In genomic region chr15:99476413-99477222, GRCh38 we compare ENCODE assay signal across 9 cellular contexts.
DNase-seq lines count a peak whose midpoint lies in the region; ATAC-seq, FAIRE-seq and TF ChIP-seq lines count a peak whose summit lies in the region.
"Had no signal": no experiment of that assay in that cellular context is flagged by ENCODE, and none has a peak within 500 bp of the region (broad histone marks: within the 10 kb centered on the region; RNA-seq: fewer than 3 reads in every experiment).

No MANE protein-coding gene starts in this region.

- H3K27me3 Mint-ChIP-seq in activated CD4-positive, alpha-beta T cell treated with anti-CD3 and anti-CD28 coated beads for 36 hours = no peaks in the 10 kb centered on the region
- H3K27me3 Mint-ChIP-seq in T-helper 17 cell = peaks cover 20% of the 10 kb centered on the region
- peaks cover 7 to 54% of the 10 kb centered on the region in 2 donors for H3K27me3 Mint-ChIP-seq in effector memory CD8-positive, alpha-beta T cell
- H3K27me3 Mint-ChIP-seq: CD4-positive, CD25-positive, alpha-beta regulatory T cell had no signal

- H3K4me3 Mint-ChIP-seq in activated CD4-positive, alpha-beta T cell treated with anti-CD3 and anti-CD28 coated beads for 36 hours = no peak overlapping the region
- H3K4me3 Mint-ChIP-seq in T-helper 17 cell = peak overlapping the region; percentile 2
- no peak overlapping the region for H3K4me3 Mint-ChIP-seq in effector memory CD8-positive, alpha-beta T cell
- H3K4me3 Mint-ChIP-seq: CD4-positive, CD25-positive, alpha-beta regulatory T cell had no signal

- H4K5ac ChIP-seq in H1 (ENCODE audit: insufficient read length, low read depth, low read length) = peak overlapping the region; percentile 51

- no peaks in the 10 kb centered on the region for H3K79me1 ChIP-seq in H1 (ENCODE audit: low read depth, low read length)

- no peak for TF ChIP-seq EP300 in H1 (IDR thresholded peaks at IDR 0.05; ENCODE audit: borderline replicate concordance in 1 of 2, low read depth in 2 of 2, low read length in 2 of 2)

- no peak overlapping the region for H3K56ac ChIP-seq in H1 (replicated peaks; ENCODE audit: insufficient read length, low read depth, low read length)

- H3K4ac ChIP-seq in H1 (replicated peaks; ENCODE audit: insufficient read length, low read depth, low read length) = no peak overlapping the region

- FAIRE-seq in H1 (lab: Jason Lieb, UNC) = no peak

- H2BK120ac ChIP-seq in H1 (replicated peaks; ENCODE audit: low read depth, low read length) = no peak overlapping the region

- H2BK20ac ChIP-seq in H1 (ENCODE audit: low read length) = no peak overlapping the region

- no peak overlapping the region for H4K8ac ChIP-seq in H1 (ENCODE audit: extremely low read depth, insufficient read depth, low read length)

- no peak overlapping the region for H4K91ac ChIP-seq in H1 (replicated peaks; ENCODE audit: insufficient read length, low read length)

- H3K27ac Mint-ChIP-seq in activated CD4-positive, alpha-beta T cell treated with anti-CD3 and anti-CD28 coated beads for 36 hours = no peak overlapping the region
- H3K27ac Mint-ChIP-seq in T-helper 17 cell = no peak overlapping the region
- H3K27ac Mint-ChIP-seq in effector memory CD8-positive, alpha-beta T cell = no peak overlapping the region
- H3K27ac Mint-ChIP-seq: CD4-positive, CD25-positive, alpha-beta regulatory T cell had no signal

- H3K9me3 Mint-ChIP-seq in activated CD4-positive, alpha-beta T cell treated with anti-CD3 and anti-CD28 coated beads for 36 hours (ENCODE audit: low read depth) = no peaks in the 10 kb centered on the region
- no peaks in the 10 kb centered on the region for H3K9me3 Mint-ChIP-seq in effector memory CD8-positive, alpha-beta T cell
- H3K9me3 Mint-ChIP-seq: CD4-positive, CD25-positive, alpha-beta regulatory T cell had no signal

- H2BK5ac ChIP-seq in H1 (ENCODE audit: low read depth, low read length) = no peak overlapping the region

- no peak overlapping the region for H3K9ac ChIP-seq in H1 (replicated peaks in 1 of 4; ENCODE audit: extremely low read depth in 1 of 4, low read depth in 3 of 4, low read length in 3 of 4)

- TF ChIP-seq CTCF in H1 (IDR thresholded peaks at IDR 0.05; ENCODE audit: control extremely low read depth in 1 of 3, insufficient read depth in 1 of 3, low read depth in 1 of 3, low read length in 3 of 3) = no peak

- H3K4me1 Mint-ChIP-seq in activated CD4-positive, alpha-beta T cell treated with anti-CD3 and anti-CD28 coated beads for 36 hours = peaks cover 21% of the 10 kb centered on the region
- H3K4me1 Mint-ChIP-seq in T-helper 17 cell = peaks cover 3% of the 10 kb centered on the region
- H3K4me1 Mint-ChIP-seq in effector memory CD8-positive, alpha-beta T cell (ENCODE audit: low read depth in 2 of 2) = peaks cover 0 to 2% of the 10 kb centered on the region in 2 donors

- H3K23ac ChIP-seq in H1 (ENCODE audit: insufficient read length) = no peak overlapping the region

- H4K20me1 ChIP-seq in H1 (replicated peaks in 1 of 2; ENCODE audit: control insufficient read depth in 1 of 2, insufficient read depth in 2 of 2, low read length in 2 of 2) = no peaks in the 10 kb centered on the region

- no peak for TF ChIP-seq POLR2A in H1 (IDR thresholded peaks at IDR 0.05; ENCODE audit: control extremely low read depth in 1 of 2, low read depth in 2 of 2, low read length in 2 of 2)

- H3K27me3 ChIP-seq in H1 (replicated peaks in 1 of 4; ENCODE audit: control insufficient read depth in 3 of 4, extremely low read depth in 1 of 4, insufficient read depth in 3 of 4, low read length in 3 of 4) (no peaks in the 10 kb centered on the region), muscle layer of duodenum (ENCODE audit: low read depth, low read length) (no peaks in the 10 kb centered on the region)

- peaks cover 0 to 9% (median 4%) of the 10 kb centered on the region in 4 experiments; a peak in 4 of 7 replicates for H3K4me1 ChIP-seq in H1 (replicated peaks in 1 of 4; ENCODE audit: control insufficient read depth in 3 of 4, insufficient read depth in 4 of 4, low read length in 3 of 4)
- peaks cover 26 to 32% of the 10 kb centered on the region in 2 donors for H3K4me1 ChIP-seq in muscle layer of duodenum (ENCODE audit: control insufficient read depth in 1 of 2, insufficient read depth in 2 of 2, low read length in 2 of 2)

- no peak overlapping the region for H2AK5ac ChIP-seq in H1 (ENCODE audit: low read depth, low read length)

- 90% methylated on average over 22 of the region's 26 CpGs; no CpG with 5 or more reads in 1 of the 2 experiments for WGBS in H1 (ENCODE audit: extremely low coverage in 1 of 2, insufficient coverage in 1 of 2, insufficient read length in 1 of 2, insufficient replicate concordance in 2 of 2, low coverage in 1 of 2, low lambda C conversion rate in 2 of 2, missing lambda C conversion rate in 1 of 2), 2 experiments

- intact Hi-C loops in activated CD4-positive, alpha-beta T cell treated with anti-CD3 and anti-CD28 coated beads for 36 hours (cut with DNase I, micrococcal nuclease) = no loop called here

- H2AFZ ChIP-seq in H1 (ENCODE audit: low read length) = peak overlapping the region; percentile 73; the same call in 1 of the 2 replicates

- H3K4me3 ChIP-seq in H1 (ENCODE audit: extremely low read depth in 1 of 4, insufficient read depth in 2 of 4, low read depth in 3 of 4, low read length in 4 of 4) (no peak overlapping the region), muscle layer of duodenum (ENCODE audit: low read depth in 1 of 2, low read length in 2 of 2) (no peak overlapping the region)

- no peak overlapping the region for H2BK12ac ChIP-seq in H1 (ENCODE audit: low read depth, low read length)

- H3K18ac ChIP-seq in H1 (ENCODE audit: extremely low read depth, low read length) = peak overlapping the region; percentile 32; the same call in 1 of the 2 replicates

- no peak overlapping the region for H3K14ac ChIP-seq in H1 (ENCODE audit: insufficient read length)

- H3K36me3 ChIP-seq in H1 (ENCODE audit: control insufficient read depth in 2 of 4, insufficient read depth in 4 of 4, low read length in 3 of 4) (no peaks in the 10 kb centered on the region), muscle layer of duodenum (ENCODE audit: control insufficient read depth in 1 of 2, insufficient read depth in 2 of 2, low read length in 2 of 2) (no peaks in the 10 kb centered on the region)

- no peak overlapping the region for H3K4me2 ChIP-seq in H1 (ENCODE audit: insufficient read depth in 1 of 2, low read depth in 2 of 2, low read length in 2 of 2)

- no peaks in the 10 kb centered on the region for H3K9me3 ChIP-seq in T-helper 17 cell (ENCODE audit: control insufficient read depth, low read length, poor library complexity, severe bottlenecking)
- H3K9me3 ChIP-seq in H1 (ENCODE audit: insufficient read depth in 2 of 2, low read depth in 1 of 2, low read length in 1 of 2) = no peaks in the 10 kb centered on the region
- no peaks in the 10 kb centered on the region for H3K9me3 ChIP-seq in muscle layer of duodenum (ENCODE audit: control insufficient read depth in 1 of 2, low read length in 2 of 2)

- DNase-seq in activated CD4-positive, alpha-beta T cell treated with anti-CD3 and anti-CD28 coated beads for 36 hours = peak; percentile 46
- no peak for DNase-seq in activated CD4-positive, alpha-beta T cell treated with anti-CD3 and anti-CD28 coated beads for 1 hour
- DNase-seq in T-helper 17 cell (no peak), H1 (ENCODE audit: low read depth in 1 of 2, low spot score in 2 of 2) (no peak)
- DNase-seq in effector memory CD8-positive, alpha-beta T cell = no peak

- no peak for TF ChIP-seq RAD21 in H1 (IDR thresholded peaks at IDR 0.05 in 1 of 2, conservative IDR thresholded peaks at IDR 0.05 in 1 of 2; ENCODE audit: low read depth in 2 of 2, low read length in 2 of 2)

- POLR2A ChIA-PET in activated CD4-positive, alpha-beta T cell treated with anti-CD3 and anti-CD28 coated beads for 36 hours (lab: Charles Lee) = interaction anchor here (0.6 kb wide), 1 partner anchor 102 kb away, joined by 3 read pairs; no protein-coding TSS in a partner anchor
- POLR2A ChIA-PET in H1 (lab: Charles Lee; ENCODE audit: partially characterized antibody) = interaction anchor here (1.0 kb wide), 1 partner anchor 9 kb away, joined by 3 read pairs; no protein-coding TSS in a partner anchor

- H3K23me2 ChIP-seq in H1 (ENCODE audit: low read depth, low read length) = no peaks in the 10 kb centered on the region

- H3K27ac ChIP-seq in H1 (ENCODE audit: low read depth, low read length) (no peak overlapping the region), muscle layer of duodenum (ENCODE audit: low read length) (peak overlapping the region; percentile 73)

- peak; percentile 81 for ATAC-seq in activated CD4-positive, alpha-beta T cell treated with anti-CD3 and anti-CD28 coated beads for 36 hours
- ATAC-seq in HG03196 (IDR thresholded peaks at IDR 0.05; ENCODE audit: unreplicated experiment) (peak; percentile 55), T-helper 17 cell (peak; percentile 33), GM18858 (IDR thresholded peaks at IDR 0.05; ENCODE audit: unreplicated experiment) (no peak)
- ATAC-seq in effector memory CD8-positive, alpha-beta T cell (replicated peaks) = no peak

- CTCF ChIA-PET in activated CD4-positive, alpha-beta T cell treated with anti-CD3 and anti-CD28 coated beads for 36 hours (lab: Charles Lee) = interaction anchor here (0.6 to 1.3 kb wide), 3 partner anchors 85 to 230 kb away, joined by 3 to 5 read pairs (median 3); no protein-coding TSS in a partner anchor
- CTCF ChIA-PET in H1 (lab: Charles Lee; ENCODE audit: partially characterized antibody) = interaction anchor here (0.8 to 3.0 kb wide), 7 partner anchors 30 to 227 kb away, joined by 3 to 9 read pairs (median 4); no protein-coding TSS in a partner anchor

- no peak overlapping the region for H2BK15ac ChIP-seq in H1 (ENCODE audit: low read length)

- no peaks in the 10 kb centered on the region for H3K79me2 ChIP-seq in H1 (ENCODE audit: control insufficient read depth in 1 of 2, insufficient read depth in 2 of 2, low read length in 2 of 2)

- H3K36me3 Mint-ChIP-seq in activated CD4-positive, alpha-beta T cell treated with anti-CD3 and anti-CD28 coated beads for 36 hours (ENCODE audit: low read depth) = no peaks in the 10 kb centered on the region
- H3K36me3 Mint-ChIP-seq in T-helper 17 cell (ENCODE audit: low read depth) = peaks cover 2% of the 10 kb centered on the region
- H3K36me3 Mint-ChIP-seq in effector memory CD8-positive, alpha-beta T cell (ENCODE audit: insufficient read depth) = peaks cover 3% of the 10 kb centered on the region
- H3K36me3 Mint-ChIP-seq: CD4-positive, CD25-positive, alpha-beta regulatory T cell had no signal

TF ChIP-seq in H1, 55 proteins besides CTCF, POLR2A, EP300 and RAD21:
- TF ChIP-seq FOSL1 (IDR thresholded peaks at IDR 0.05; ENCODE audit: insufficient read depth, low read depth, low read length) (no peak), ZNF274 (IDR thresholded peaks at IDR 0.05; ENCODE audit: borderline replicate concordance, extremely low read depth, low read length) (no peak), CBX8 (IDR thresholded peaks at IDR 0.05; ENCODE audit: borderline replicate concordance, low read depth, low read length) (no peak), KDM1A (IDR thresholded peaks at IDR 0.05; ENCODE audit: borderline replicate concordance, low read length) (no peak), RXRA (IDR thresholded peaks at IDR 0.05; ENCODE audit: insufficient read depth, low read depth, low read length) (no peak)

Comparison
In these comparisons a context has a peak if more than half of its experiments do, and no peak if none do; other contexts are left out.
1. ATAC-seq: peak in activated CD4-positive, alpha-beta T cell treated with anti-CD3 and anti-CD28 coated beads for 36 hours (single experiment), HG03196 (single experiment) and T-helper 17 cell (single experiment); none in effector memory CD8-positive, alpha-beta T cell (single experiment) and GM18858 (single experiment).